Comparison of ENCODE assay signal across 8 cellular contexts in genomic region chr2:84881581-84882414, GRCh38. TPM values are rescaled to one million over a fixed set of nuclear protein-coding genes. Genes with fewer than 3 reads are reported as not detected.
DNase-seq lines count a peak whose midpoint lies in the region; ATAC-seq and TF ChIP-seq lines count a peak whose summit lies in the region.

No MANE protein-coding gene starts in this region.

- H3K4me1 Mint-ChIP-seq in activated T-helper 17 cell treated with anti-CD3 and anti-CD28 coated beads, Interleukin-2, amount 50 U/mL, for 72 hours: peaks cover 31% of the 10 kb centered on the region
- H3K4me1 Mint-ChIP-seq in nephron progenitor cell: peaks cover 26% of the 10 kb centered on the region
- H3K4me1 Mint-ChIP-seq in stimulated activated naive CD8-positive, alpha-beta T cell treated with anti-CD3 and anti-CD28 coated beads, Interleukin-15, Interleukin-2, amounts not matched to agents 100 ng/mL and 50 ng/mL, for 24 hours (ENCODE audit: low read depth): peaks cover 53% of the 10 kb centered on the region

- H3K9me3 ChIP-seq in HUES48 (ENCODE audit: control insufficient read depth, insufficient read depth, low read length): no peaks in the 10 kb centered on the region

- peak; percentile 79 for DNase-seq in DMS114 treated with DMSO at 0.1 percent for 48 hours (lab: John Stamatoyannopoulos, UW; ENCODE audit: unreplicated experiment)
- DNase-seq in RKO (ENCODE audit: low spot score): peak; percentile 90
- peak; percentile 76 for DNase-seq in fibroblast of the conjunctiva (ENCODE audit: low read depth)
- DNase-seq in nephron progenitor cell: peak; percentile 81

- TF ChIP-seq CTCF in nephron progenitor cell (IDR thresholded peaks at IDR 0.05): peak; percentile 70

- ATAC-seq in GM21423 (IDR thresholded peaks at IDR 0.05; ENCODE audit: unreplicated experiment): peak; percentile 62
- peak; percentile 77 for ATAC-seq in activated T-helper 17 cell treated with anti-CD3 and anti-CD28 coated beads, Interleukin-2, amount 50 U/mL, for 72 hours (replicated peaks)

- H3K27ac Mint-ChIP-seq in activated T-helper 17 cell treated with anti-CD3 and anti-CD28 coated beads, Interleukin-2, amount 50 U/mL, for 72 hours: peak overlapping the region; percentile 86
- H3K27ac Mint-ChIP-seq in nephron progenitor cell: no peak overlapping the region
- H3K27ac Mint-ChIP-seq in stimulated activated naive CD8-positive, alpha-beta T cell treated with anti-CD3 and anti-CD28 coated beads, Interleukin-15, Interleukin-2, amounts not matched to agents 100 ng/mL and 50 ng/mL, for 24 hours: peak overlapping the region; percentile 94

- H3K9me3 Mint-ChIP-seq in activated T-helper 17 cell treated with anti-CD3 and anti-CD28 coated beads, Interleukin-2, amount 50 U/mL, for 72 hours: no peaks in the 10 kb centered on the region
- no peaks in the 10 kb centered on the region for H3K9me3 Mint-ChIP-seq in nephron progenitor cell
- H3K9me3 Mint-ChIP-seq in stimulated activated naive CD8-positive, alpha-beta T cell treated with anti-CD3 and anti-CD28 coated beads, Interleukin-15, Interleukin-2, amounts not matched to agents 100 ng/mL and 50 ng/mL, for 24 hours: no peaks in the 10 kb centered on the region

- peaks cover 78% of the 10 kb centered on the region for H3K27me3 ChIP-seq in HUES48 (ENCODE audit: control insufficient read depth, insufficient read depth, low read length)

- no peaks in the 10 kb centered on the region for H3K36me3 ChIP-seq in HUES48 (ENCODE audit: control insufficient read depth, insufficient read depth, low read length)

- H3K9ac ChIP-seq in HUES48 (ENCODE audit: low read depth, low read length): no peak overlapping the region

- H3K4me3 ChIP-seq in HUES48 (ENCODE audit: low read depth, low read length): peak overlapping the region; percentile 73

- H3K36me3 Mint-ChIP-seq in activated T-helper 17 cell treated with anti-CD3 and anti-CD28 coated beads, Interleukin-2, amount 50 U/mL, for 72 hours (ENCODE audit: low read depth): peaks cover 7% of the 10 kb centered on the region
- no peaks in the 10 kb centered on the region for H3K36me3 Mint-ChIP-seq in nephron progenitor cell (ENCODE audit: low read depth)
- no peaks in the 10 kb centered on the region for H3K36me3 Mint-ChIP-seq in stimulated activated naive CD8-positive, alpha-beta T cell treated with anti-CD3 and anti-CD28 coated beads, Interleukin-15, Interleukin-2, amounts not matched to agents 100 ng/mL and 50 ng/mL, for 24 hours (ENCODE audit: low read depth)

- peaks cover 12% of the 10 kb centered on the region for H3K4me1 ChIP-seq in HUES48 (ENCODE audit: control insufficient read depth, insufficient read depth, low read length)

- no peaks in the 10 kb centered on the region for H3K27me3 Mint-ChIP-seq in activated T-helper 17 cell treated with anti-CD3 and anti-CD28 coated beads, Interleukin-2, amount 50 U/mL, for 72 hours
- H3K27me3 Mint-ChIP-seq in nephron progenitor cell (ENCODE audit: low read depth, poor library complexity): peaks cover 82% of the 10 kb centered on the region
- H3K27me3 Mint-ChIP-seq in stimulated activated naive CD8-positive, alpha-beta T cell treated with anti-CD3 and anti-CD28 coated beads, Interleukin-15, Interleukin-2, amounts not matched to agents 100 ng/mL and 50 ng/mL, for 24 hours: no peaks in the 10 kb centered on the region

- no peak overlapping the region for H3K27ac ChIP-seq in HUES48 (ENCODE audit: low read depth, low read length)

- H3K4me3 Mint-ChIP-seq in activated T-helper 17 cell treated with anti-CD3 and anti-CD28 coated beads, Interleukin-2, amount 50 U/mL, for 72 hours: peak overlapping the region; percentile 89
- H3K4me3 Mint-ChIP-seq in nephron progenitor cell: peak overlapping the region; percentile 88
- H3K4me3 Mint-ChIP-seq in stimulated activated naive CD8-positive, alpha-beta T cell treated with anti-CD3 and anti-CD28 coated beads, Interleukin-15, Interleukin-2, amounts not matched to agents 100 ng/mL and 50 ng/mL, for 24 hours: peak overlapping the region; percentile 93

RNA-seq across cellular contexts. Expression of gene TRABD2A, which starts 0.9 kb away (rescaled TPM):
- 10 to 100 TPM; 28.6 to 32.3 TPM for total RNA-seq in activated T-helper 17 cell treated with anti-CD3 and anti-CD28 coated beads, Interleukin-2, amount 50 U/mL, for 72 hours

RNA-seq across cellular contexts. Expression of gene TMSB10, which starts 23.7 kb away (rescaled TPM):
- 1,000 to 10,000 TPM; 2,616 to 3,068 TPM for total RNA-seq in activated T-helper 17 cell treated with anti-CD3 and anti-CD28 coated beads, Interleukin-2, amount 50 U/mL, for 72 hours
